In the genomic region with DNA sequence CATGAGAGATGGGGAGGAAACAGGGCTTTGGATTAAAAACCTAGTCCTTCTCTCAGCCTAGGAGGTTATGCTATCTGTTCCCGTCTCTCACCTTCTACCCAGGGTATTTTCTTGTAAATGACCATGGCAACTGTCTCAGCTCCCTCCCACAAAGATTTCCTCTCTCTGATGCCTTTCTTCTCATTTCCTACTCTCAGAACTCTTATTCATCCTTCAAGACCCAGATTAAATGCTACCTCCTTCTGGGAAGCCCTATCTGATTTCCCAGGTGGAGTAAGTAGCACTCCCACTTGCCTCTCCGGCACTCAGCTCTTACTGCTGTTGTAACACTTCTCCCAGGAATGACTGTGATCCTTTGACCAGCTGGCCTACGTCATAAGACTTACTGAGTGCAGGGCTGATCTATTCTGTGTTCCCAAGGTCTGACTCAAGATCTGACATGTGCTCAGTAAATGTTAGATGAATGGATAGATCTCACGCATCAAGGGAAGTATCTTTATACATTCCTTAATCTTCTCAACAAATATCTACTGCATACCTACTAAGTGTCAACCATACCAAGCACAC, we compare ENCODE assay signal across 24 cellular contexts.
DNase-seq lines count a peak whose midpoint lies in the region; ATAC-seq and TF ChIP-seq lines count a peak whose summit lies in the region.
"Had no signal": no experiment of that assay in that cellular context is flagged by ENCODE, and none has a peak within 500 bp of the region (broad histone marks: within the 10 kb centered on the region; RNA-seq: fewer than 3 reads in every experiment).

No MANE protein-coding gene starts in this region.

- H3K9me3 ChIP-seq in mesenchymal stem cell (ENCODE audit: control insufficient read depth, low read length), result no peaks in the 10 kb centered on the region
- H3K9me3 ChIP-seq: BE2C had no signal

- no peak overlapping the region for H3K4me3 Mint-ChIP-seq in HFFc6
- H3K4me3 Mint-ChIP-seq in activated T-helper 17 cell treated with anti-CD3 and anti-CD28 coated beads, Interleukin-2, amount 50 U/mL, for 72 hours, result no peak overlapping the region
- no peak overlapping the region for H3K4me3 Mint-ChIP-seq in activated CD4-positive, alpha-beta memory T cell treated with anti-CD3 and anti-CD28 coated beads, Interleukin-2, amount 10 ng/mL, durations not matched to agents 7 days and 5 days
- H3K4me3 Mint-ChIP-seq: CD4-positive, CD25-positive, alpha-beta regulatory T cell had no signal

- no peak overlapping the region for H4K91ac ChIP-seq in mesenchymal stem cell (ENCODE audit: low read length)

- H3K9ac ChIP-seq in mesenchymal stem cell (ENCODE audit: low read length), result no peak overlapping the region

- no peak overlapping the region for H3K4ac ChIP-seq in mesenchymal stem cell (ENCODE audit: low read depth in 1 of 2, low read length in 2 of 2)

- no peak overlapping the region for H3K4me3 ChIP-seq in cardiac fibroblast (replicated peaks in 1 of 2; ENCODE audit: low read depth in 2 of 2, low read length in 2 of 2)
- no peak overlapping the region for H3K4me3 ChIP-seq in mesenchymal stem cell (ENCODE audit: insufficient read depth in 1 of 2, low read depth in 1 of 2, low read length in 2 of 2)

- WGBS in mesenchymal stem cell, result 58% methylated on average over 3 of the region's 4 CpGs

- no peak overlapping the region for H3K27ac ChIP-seq in mesenchymal stem cell (ENCODE audit: low read length, poor library complexity, severe bottlenecking)
- H3K27ac ChIP-seq: 22Rv1, RWPE1 had no signal

- no peaks in the 10 kb centered on the region for H3K36me3 Mint-ChIP-seq in HFFc6 (ENCODE audit: low read depth)
- no peaks in the 10 kb centered on the region for H3K36me3 Mint-ChIP-seq in activated T-helper 17 cell treated with anti-CD3 and anti-CD28 coated beads, Interleukin-2, amount 50 U/mL, for 72 hours (ENCODE audit: low read depth)
- no peaks in the 10 kb centered on the region for H3K36me3 Mint-ChIP-seq in activated CD4-positive, alpha-beta memory T cell treated with anti-CD3 and anti-CD28 coated beads, Interleukin-2, amount 10 ng/mL, durations not matched to agents 7 days and 5 days (ENCODE audit: low read depth)
- H3K36me3 Mint-ChIP-seq: CD4-positive, CD25-positive, alpha-beta regulatory T cell had no signal

- H3K27me3 ChIP-seq in mesenchymal stem cell (ENCODE audit: control insufficient read depth in 1 of 2, insufficient read depth in 1 of 2, low read length in 2 of 2), result peaks cover 0 to 22% of the 10 kb centered on the region in 2 experiments
- H3K27me3 ChIP-seq: BE2C had no signal

- H3K23ac ChIP-seq in mesenchymal stem cell (ENCODE audit: low read length in 2 of 2), result no peak overlapping the region

- no peak overlapping the region for H3K27ac Mint-ChIP-seq in HFFc6
- no peak overlapping the region for H3K27ac Mint-ChIP-seq in activated T-helper 17 cell treated with anti-CD3 and anti-CD28 coated beads, Interleukin-2, amount 50 U/mL, for 72 hours
- H3K27ac Mint-ChIP-seq in activated CD4-positive, alpha-beta memory T cell treated with anti-CD3 and anti-CD28 coated beads, Interleukin-2, amount 10 ng/mL, durations not matched to agents 7 days and 5 days, result no peak overlapping the region
- H3K27ac Mint-ChIP-seq: CD4-positive, CD25-positive, alpha-beta regulatory T cell had no signal

- no peak overlapping the region for H2BK12ac ChIP-seq in mesenchymal stem cell (ENCODE audit: low read length in 2 of 2)

- H3K9me3 Mint-ChIP-seq in HFFc6, result no peaks in the 10 kb centered on the region
- no peaks in the 10 kb centered on the region for H3K9me3 Mint-ChIP-seq in activated T-helper 17 cell treated with anti-CD3 and anti-CD28 coated beads, Interleukin-2, amount 50 U/mL, for 72 hours
- peaks cover 2% of the 10 kb centered on the region for H3K9me3 Mint-ChIP-seq in activated CD4-positive, alpha-beta memory T cell treated with anti-CD3 and anti-CD28 coated beads, Interleukin-2, amount 10 ng/mL, durations not matched to agents 7 days and 5 days
- H3K9me3 Mint-ChIP-seq: CD4-positive, CD25-positive, alpha-beta regulatory T cell had no signal

- no peak overlapping the region for H3K18ac ChIP-seq in mesenchymal stem cell (ENCODE audit: low read depth in 1 of 2, low read length in 2 of 2)

- peaks cover 15% of the 10 kb centered on the region for H3K4me1 Mint-ChIP-seq in HFFc6 (ENCODE audit: low read depth)
- no peaks in the 10 kb centered on the region for H3K4me1 Mint-ChIP-seq in activated T-helper 17 cell treated with anti-CD3 and anti-CD28 coated beads, Interleukin-2, amount 50 U/mL, for 72 hours
- H3K4me1 Mint-ChIP-seq in activated CD4-positive, alpha-beta memory T cell treated with anti-CD3 and anti-CD28 coated beads, Interleukin-2, amount 10 ng/mL, durations not matched to agents 7 days and 5 days, result no peaks in the 10 kb centered on the region
- H3K4me1 Mint-ChIP-seq: CD4-positive, CD25-positive, alpha-beta regulatory T cell had no signal

- no peak overlapping the region for H4K8ac ChIP-seq in mesenchymal stem cell (ENCODE audit: low read length)

- no peak overlapping the region for H2BK15ac ChIP-seq in mesenchymal stem cell (ENCODE audit: low read depth, poor library complexity, severe bottlenecking)

- no peak overlapping the region for H2AFZ ChIP-seq in mesenchymal stem cell (ENCODE audit: low read depth, low read length)

- TF ChIP-seq CTCF in HFFc6 (IDR thresholded peaks at IDR 0.05) (no peak), cardiac fibroblast (IDR thresholded peaks at IDR 0.05; ENCODE audit: low read depth, low read length) (no peak)

- no peak overlapping the region for H2AK5ac ChIP-seq in mesenchymal stem cell (ENCODE audit: low read length, severe bottlenecking)

- no peak overlapping the region for H2BK120ac ChIP-seq in mesenchymal stem cell (ENCODE audit: low read depth, low read length)

- ATAC-seq in activated T-helper 17 cell treated with anti-CD3 and anti-CD28 coated beads, Interleukin-2, amount 50 U/mL, for 72 hours (replicated peaks), result no peak
- ATAC-seq: HCT116, HepG2, PC-3, SK-N-SH treated with all-trans-retinoic acid at 6 μM for 48 hours had no signal

- POLR2A ChIA-PET in activated CD4-positive, alpha-beta memory T cell treated with anti-CD3 and anti-CD28 coated beads, Interleukin-2, amount 10 ng/mL, durations not matched to agents 7 days and 5 days (lab: Charles Lee), result no interaction called here

- no peaks in the 10 kb centered on the region; the same call in 1 of the 2 replicates for H3K27me3 Mint-ChIP-seq in HFFc6 (ENCODE audit: insufficient read depth)
- H3K27me3 Mint-ChIP-seq in activated T-helper 17 cell treated with anti-CD3 and anti-CD28 coated beads, Interleukin-2, amount 50 U/mL, for 72 hours, result peaks cover under 1% of the 10 kb centered on the region
- no peaks in the 10 kb centered on the region for H3K27me3 Mint-ChIP-seq in activated CD4-positive, alpha-beta memory T cell treated with anti-CD3 and anti-CD28 coated beads, Interleukin-2, amount 10 ng/mL, durations not matched to agents 7 days and 5 days
- H3K27me3 Mint-ChIP-seq: CD4-positive, CD25-positive, alpha-beta regulatory T cell had no signal

- H3K36me3 ChIP-seq in mesenchymal stem cell (ENCODE audit: control insufficient read depth in 1 of 2, insufficient read depth in 2 of 2, low read depth in 1 of 2, low read length in 2 of 2), result no peaks in the 10 kb centered on the region
- H3K36me3 ChIP-seq: BE2C had no signal

- CTCF ChIA-PET in activated CD4-positive, alpha-beta memory T cell treated with anti-CD3 and anti-CD28 coated beads, Interleukin-2, amount 10 ng/mL, durations not matched to agents 7 days and 5 days (lab: Charles Lee), result no interaction called here

- no peaks in the 10 kb centered on the region for H3K79me1 ChIP-seq in mesenchymal stem cell (replicated peaks; ENCODE audit: low read length, poor library complexity, severe bottlenecking)

- H3K4me2 ChIP-seq in mesenchymal stem cell (ENCODE audit: low read length, poor library complexity, severe bottlenecking), result no peak overlapping the region

- no peak overlapping the region for H3K14ac ChIP-seq in mesenchymal stem cell (ENCODE audit: low read length in 2 of 2)

- DNase-seq in NCI-H2171 treated with DMSO at 0.1 percent for 48 hours (lab: John Stamatoyannopoulos, UW) (peak; percentile 23), NCI-H2171 (lab: John Stamatoyannopoulos, UW) (no peak), HFFc6 (peak; percentile 25), cardiac fibroblast (ENCODE audit: low read depth in 2 of 2) (peak; percentile 31 to 81), mesenchymal stem cell (peak; percentile 79), NCI-H226 (no peak)
- no peak for DNase-seq in activated CD4-positive, alpha-beta memory T cell treated with anti-CD3 and anti-CD28 coated beads, Interleukin-2, amount 10 ng/mL, durations not matched to agents 7 days and 5 days
- DNase-seq: BE2C; CD4-positive, CD25-positive, alpha-beta regulatory T cell; COR-L47; DMS153; GDM1; KG1; MV-4-11; NCI-H1417; NCI-H187 treated with DMSO at 0.1 percent for 48 hours; PC-3; SIG-M5 had no signal

- no peaks in the 10 kb centered on the region for H3K4me1 ChIP-seq in mesenchymal stem cell (ENCODE audit: control insufficient read depth, insufficient read depth, low read depth, low read length)
- H3K4me1 ChIP-seq: BE2C had no signal

- no peak overlapping the region for H2BK5ac ChIP-seq in mesenchymal stem cell (ENCODE audit: low read depth, low read length, poor library complexity, severe bottlenecking)

Comparison
In these comparisons a context has a peak if more than half of its experiments do, and no peak if none do; other contexts are left out.
1. DNase-seq: peak in NCI-H2171 treated with DMSO at 0.1 percent for 48 hours (single experiment), HFFc6 (single experiment), cardiac fibroblast (2 of 2) and mesenchymal stem cell (single experiment); none in NCI-H2171 (single experiment), activated CD4-positive, alpha-beta memory T cell treated with anti-CD3 and anti-CD28 coated beads, Interleukin-2, amount 10 ng/mL, durations not matched to agents 7 days and 5 days (single experiment) and NCI-H226 (single experiment).